23 cellular contexts compared by ENCODE assay signal in genomic region chr11:76135491-76135890, GRCh38.
DNase-seq lines count a peak whose midpoint lies in the region; ATAC-seq, FAIRE-seq and TF ChIP-seq lines count a peak whose summit lies in the region.
"Had no signal": no experiment of that assay in that cellular context is flagged by ENCODE, and none has a peak within 500 bp of the region (broad histone marks: within the 10 kb centered on the region; RNA-seq: fewer than 3 reads in every experiment).

No MANE protein-coding gene starts in this region.

- H3K27me3 Mint-ChIP-seq in endodermal cell (ENCODE audit: insufficient read depth) (peaks cover 31% of the 10 kb centered on the region), nephron (ENCODE audit: low read depth) (no peaks in the 10 kb centered on the region), nephron progenitor cell (ENCODE audit: low read depth, poor library complexity) (no peaks in the 10 kb centered on the region)
- no peaks in the 10 kb centered on the region for H3K27me3 Mint-ChIP-seq in activated T-helper 1 cell treated with anti-CD3 and anti-CD28 coated beads, Interleukin-12 subunit alpha, Interleukin-12 subunit beta, Interleukin-2, Interleukin-4 antibody, amounts not matched to agents 30 ng/mL and 10 ng/mL and 1 ng/mL, durations not matched to agents 14 hours and 24 hours and 36 hours (ENCODE audit: insufficient read depth)

- TF ChIP-seq POLR2A in GM12892 (IDR thresholded peaks at IDR 0.05; ENCODE audit: low read depth, low read length): no peak

- no peak overlapping the region for H3K4me3 Mint-ChIP-seq in endodermal cell
- no peak overlapping the region for H3K4me3 Mint-ChIP-seq in nephron
- H3K4me3 Mint-ChIP-seq in activated T-helper 1 cell treated with anti-CD3 and anti-CD28 coated beads, Interleukin-12 subunit alpha, Interleukin-12 subunit beta, Interleukin-2, Interleukin-4 antibody, amounts not matched to agents 30 ng/mL and 10 ng/mL and 1 ng/mL, durations not matched to agents 14 hours and 24 hours and 36 hours: no peak overlapping the region
- no peak overlapping the region for H3K4me3 Mint-ChIP-seq in nephron progenitor cell
- H3K4me3 Mint-ChIP-seq: CD8-positive, alpha-beta T cell had no signal

- H3K27ac Mint-ChIP-seq in endodermal cell: no peak overlapping the region
- peak overlapping the region; percentile 19 to 73 (median 44) for H3K27ac Mint-ChIP-seq in nephron
- H3K27ac Mint-ChIP-seq in activated T-helper 1 cell treated with anti-CD3 and anti-CD28 coated beads, Interleukin-12 subunit alpha, Interleukin-12 subunit beta, Interleukin-2, Interleukin-4 antibody, amounts not matched to agents 30 ng/mL and 10 ng/mL and 1 ng/mL, durations not matched to agents 14 hours and 24 hours and 36 hours: no peak overlapping the region
- H3K27ac Mint-ChIP-seq in nephron progenitor cell: no peak overlapping the region
- H3K27ac Mint-ChIP-seq: CD8-positive, alpha-beta T cell had no signal

- H3K36me3 Mint-ChIP-seq in endodermal cell (ENCODE audit: low read depth): peaks cover 29% of the 10 kb centered on the region
- H3K36me3 Mint-ChIP-seq in nephron (ENCODE audit: low read depth): peaks cover 11% of the 10 kb centered on the region
- H3K36me3 Mint-ChIP-seq in activated T-helper 1 cell treated with anti-CD3 and anti-CD28 coated beads, Interleukin-12 subunit alpha, Interleukin-12 subunit beta, Interleukin-2, Interleukin-4 antibody, amounts not matched to agents 30 ng/mL and 10 ng/mL and 1 ng/mL, durations not matched to agents 14 hours and 24 hours and 36 hours (ENCODE audit: low read depth): peaks cover 2% of the 10 kb centered on the region
- H3K36me3 Mint-ChIP-seq in nephron progenitor cell (ENCODE audit: low read depth): peaks cover 23% of the 10 kb centered on the region

- H3K9ac ChIP-seq in endodermal cell (ENCODE audit: extremely low read depth, low read length, poor library complexity, severe bottlenecking): no peak overlapping the region

- H3K27ac ChIP-seq in endodermal cell (ENCODE audit: low read depth, low read length): no peak overlapping the region
- H3K27ac ChIP-seq: HL-60, Peyer's patch, SJCRH30 had no signal

- no peak for TF ChIP-seq CTCF in endodermal cell (conservative IDR thresholded peaks at IDR 0.05)
- no peak for TF ChIP-seq CTCF in nephron (IDR thresholded peaks at IDR 0.05; ENCODE audit: unreplicated experiment in 3 of 3)
- TF ChIP-seq CTCF in nephron progenitor cell (IDR thresholded peaks at IDR 0.05): no peak

- no peak for ATAC-seq in GM21723 (IDR thresholded peaks at IDR 0.05; ENCODE audit: unreplicated experiment)
- ATAC-seq: CD8-positive, alpha-beta T cell; HepG2; K562 had no signal

- H3K9me3 Mint-ChIP-seq in endodermal cell: no peaks in the 10 kb centered on the region
- no peaks in the 10 kb centered on the region for H3K9me3 Mint-ChIP-seq in nephron
- no peaks in the 10 kb centered on the region for H3K9me3 Mint-ChIP-seq in activated T-helper 1 cell treated with anti-CD3 and anti-CD28 coated beads, Interleukin-12 subunit alpha, Interleukin-12 subunit beta, Interleukin-2, Interleukin-4 antibody, amounts not matched to agents 30 ng/mL and 10 ng/mL and 1 ng/mL, durations not matched to agents 14 hours and 24 hours and 36 hours
- no peaks in the 10 kb centered on the region for H3K9me3 Mint-ChIP-seq in nephron progenitor cell
- H3K9me3 Mint-ChIP-seq: CD8-positive, alpha-beta T cell had no signal

- H3K4me3 ChIP-seq in endodermal cell (ENCODE audit: low read length): no peak overlapping the region
- H3K4me3 ChIP-seq: K562, Peyer's patch, SJCRH30 had no signal

- peaks cover 8% of the 10 kb centered on the region for H3K36me3 ChIP-seq in endodermal cell (ENCODE audit: control insufficient read depth, insufficient read depth, low read length)
- H3K36me3 ChIP-seq: Peyer's patch, SJCRH30 had no signal

- DNase-seq in AG20443 (ENCODE audit: low spot score) (peak; percentile 58), GM12892 (ENCODE audit: insufficient read length) (no peak), endodermal cell (peak; percentile 3), nephron progenitor cell (no peak)
- DNase-seq in activated T-helper 1 cell treated with anti-CD3 and anti-CD28 coated beads, Interleukin-12 subunit alpha, Interleukin-12 subunit beta, Interleukin-2, Interleukin-4 antibody, amounts not matched to agents 30 ng/mL and 10 ng/mL and 1 ng/mL, durations not matched to agents 14 hours and 24 hours and 36 hours (ENCODE audit: low spot score): no peak
- DNase-seq: C1 segment of cervical spinal cord; CD8-positive, alpha-beta T cell; GDM1; H7; MM.1S; NCI-H1048; NCI-H1417 treated with DMSO at 0.1 percent for 48 hours; NCI-H2029; NCI-H2227 treated with DMSO at 0.1 percent for 48 hours; NCI-H510A treated with DMSO at 0.1 percent for 48 hours; NCI-H748 treated with DMSO at 0.1 percent for 48 hours; Peyer's patch; SJCRH30 had no signal

- no peaks in the 10 kb centered on the region for H3K9me3 ChIP-seq in endodermal cell (ENCODE audit: control insufficient read depth, low read length)
- H3K9me3 ChIP-seq: Peyer's patch, SJCRH30 had no signal

- intact Hi-C loops in activated T-helper 1 cell treated with anti-CD3 and anti-CD28 coated beads, Interleukin-12 subunit alpha, Interleukin-12 subunit beta, Interleukin-2, Interleukin-4 antibody, amounts not matched to agents 30 ng/mL and 10 ng/mL and 1 ng/mL, durations not matched to agents 14 hours and 24 hours and 36 hours (cut with micrococcal nuclease): no loop called here

- WGBS in endodermal cell (ENCODE audit: insufficient coverage in 1 of 2, insufficient read length in 1 of 2), 2 experiments: 88 to 94% methylated on average over 2 to 5 of the region's 5 CpGs

- H3K4me1 Mint-ChIP-seq in endodermal cell (peaks cover 12% of the 10 kb centered on the region), nephron (peaks cover 40% of the 10 kb centered on the region), nephron progenitor cell (peaks cover 28% of the 10 kb centered on the region)
- H3K4me1 Mint-ChIP-seq in activated T-helper 1 cell treated with anti-CD3 and anti-CD28 coated beads, Interleukin-12 subunit alpha, Interleukin-12 subunit beta, Interleukin-2, Interleukin-4 antibody, amounts not matched to agents 30 ng/mL and 10 ng/mL and 1 ng/mL, durations not matched to agents 14 hours and 24 hours and 36 hours (ENCODE audit: low read depth): peaks cover 15% of the 10 kb centered on the region

- peaks cover 44% of the 10 kb centered on the region for H3K27me3 ChIP-seq in endodermal cell (ENCODE audit: control insufficient read depth, insufficient read depth, low read length, poor library complexity, severe bottlenecking)
- H3K27me3 ChIP-seq: Peyer's patch, SJCRH30 had no signal

- H3K4me1 ChIP-seq in endodermal cell (ENCODE audit: control insufficient read depth, insufficient read depth, low read length): peaks cover 5% of the 10 kb centered on the region

- peak; percentile 27 for FAIRE-seq in GM12892 (lab: Jason Lieb, UNC)
- FAIRE-seq: HepG2, K562 had no signal

Comparison
In these comparisons a context has a peak if more than half of its experiments do, and no peak if none do; other contexts are left out.
1. DNase-seq: peak in AG20443 (single experiment) and endodermal cell (single experiment); none in GM12892 (single experiment), activated T-helper 1 cell treated with anti-CD3 and anti-CD28 coated beads, Interleukin-12 subunit alpha, Interleukin-12 subunit beta, Interleukin-2, Interleukin-4 antibody, amounts not matched to agents 30 ng/mL and 10 ng/mL and 1 ng/mL, durations not matched to agents 14 hours and 24 hours and 36 hours (single experiment) and nephron progenitor cell (single experiment).
2. H3K27ac Mint-ChIP-seq: peak in nephron (3 of 3); none in endodermal cell (single experiment), activated T-helper 1 cell treated with anti-CD3 and anti-CD28 coated beads, Interleukin-12 subunit alpha, Interleukin-12 subunit beta, Interleukin-2, Interleukin-4 antibody, amounts not matched to agents 30 ng/mL and 10 ng/mL and 1 ng/mL, durations not matched to agents 14 hours and 24 hours and 36 hours (single experiment) and nephron progenitor cell (single experiment).